Comparison of ENCODE assay signal across 2 cellular contexts in the genomic region with DNA sequence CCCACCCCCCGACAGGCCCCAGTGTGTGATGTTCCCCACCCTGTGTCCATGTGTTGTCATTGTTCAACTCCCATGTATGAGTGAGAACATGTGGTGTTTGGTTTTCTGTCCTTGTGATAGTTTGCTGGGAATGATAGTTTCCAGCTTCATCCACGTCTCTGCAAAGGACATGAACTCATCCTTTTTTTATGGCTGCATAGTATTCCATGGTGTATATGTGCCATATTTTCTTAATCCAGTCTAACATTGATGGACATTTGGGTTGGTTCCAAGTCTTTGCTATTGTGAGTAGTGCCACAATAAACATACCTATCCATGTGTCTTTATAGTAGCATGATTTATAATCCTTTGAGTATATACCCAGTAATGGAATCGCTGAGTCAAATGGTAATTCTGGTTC. TPM values are rescaled to one million over a fixed set of nuclear protein-coding genes. Genes with fewer than 3 reads are reported as not detected.
"Had no signal": no experiment of that assay in that cellular context is flagged by ENCODE, and none has a peak within 500 bp of the region (broad histone marks: within the 10 kb centered on the region; RNA-seq: fewer than 3 reads in every experiment).

No MANE protein-coding gene starts in this region.

RNA-seq across cellular contexts. Expression of a gene that starts 26.4 kb away (rescaled TPM):
- total RNA-seq: myocyte had no signal
- polyA plus RNA-seq: immature natural killer cell had no signal
